8 cellular contexts compared by ENCODE assay signal in the genomic region with DNA sequence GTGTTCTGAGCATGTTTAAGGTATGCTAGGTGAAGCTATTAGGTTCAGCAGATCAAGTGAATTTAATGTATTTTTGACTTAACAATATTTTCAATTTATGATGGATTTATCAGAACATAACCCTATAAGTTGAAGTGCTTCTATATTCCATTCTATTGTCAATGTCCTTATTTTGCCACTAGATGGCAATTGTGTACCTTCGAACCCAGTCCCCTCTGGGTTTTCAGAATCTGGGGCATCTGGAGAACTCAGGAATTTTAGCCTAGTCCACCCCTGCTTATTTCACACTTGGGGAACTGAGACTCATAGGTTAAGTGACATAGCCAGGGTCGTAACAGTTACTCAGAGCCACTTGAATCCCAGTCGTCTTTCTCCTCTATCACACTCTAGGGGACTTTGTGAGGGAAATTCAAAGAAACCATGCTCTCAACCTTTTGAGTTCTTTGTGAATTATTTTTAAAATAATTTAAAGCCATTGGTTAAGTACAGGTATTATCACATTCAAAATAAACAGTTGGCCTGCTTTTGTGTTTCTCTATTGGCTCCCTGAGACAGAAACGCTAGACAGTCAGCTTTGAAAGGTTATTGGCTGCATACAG.
DNase-seq lines count a peak whose midpoint lies in the region; ATAC-seq, FAIRE-seq and TF ChIP-seq lines count a peak whose summit lies in the region.

No MANE protein-coding gene starts in this region.

- no peak overlapping the region; a peak in 1 of 4 replicates for H3K4me3 ChIP-seq in SK-N-SH (ENCODE audit: low read depth in 2 of 2, low read length in 1 of 2)

- no peaks in the 10 kb centered on the region for H4K20me1 ChIP-seq in SK-N-SH (ENCODE audit: insufficient read depth)

- no peak overlapping the region for H3K4me2 ChIP-seq in SK-N-SH

- no peak for TF ChIP-seq EP300 in SK-N-SH (IDR thresholded peaks at IDR 0.05; ENCODE audit: borderline replicate concordance in 1 of 2, low read depth in 1 of 2, low read length in 1 of 2)

- POLR2A ChIA-PET in SK-N-SH (lab: Yijun Ruan, JAX): no interaction called here

- DNase-seq in GM03348 (ENCODE audit: low spot score) (peak; percentile 78), KBM-7 (peak; percentile 27), SK-N-SH (peak; percentile 75), frontal cortex (ENCODE audit: low spot score in 2 of 2) (peak; percentile 28 to 45), pons (ENCODE audit: low spot score) (peak; percentile 76)

- WGBS in SK-N-SH (ENCODE audit: low lambda C conversion rate): 56% methylated on average over 4 of the region's 4 CpGs

- no peaks in the 10 kb centered on the region for H3K9me2 ChIP-seq in SK-N-SH

- no peak overlapping the region for H2AFZ ChIP-seq in SK-N-SH (ENCODE audit: low read depth)

- FAIRE-seq in frontal cortex (lab: Jason Lieb, UNC): peak; percentile 96

- no peaks in the 10 kb centered on the region; a peak in 2 of 4 replicates for H3K4me1 ChIP-seq in SK-N-SH (ENCODE audit: control insufficient read depth in 1 of 2, insufficient read depth in 2 of 2, low read depth in 1 of 2, low read length in 1 of 2)

- no peaks in the 10 kb centered on the region for H3K9me3 ChIP-seq in SK-N-SH

- peak; percentile 100 for TF ChIP-seq RAD21 in SK-N-SH (IDR thresholded peaks at IDR 0.05; ENCODE audit: low read length)

- no peaks in the 10 kb centered on the region for H3F3A ChIP-seq in SK-N-SH (replicated peaks; ENCODE audit: insufficient read depth)

- peak; percentile 98 for TF ChIP-seq CTCF in SK-N-SH (IDR thresholded peaks at IDR 0.05)

- no peaks in the 10 kb centered on the region for H3K79me2 ChIP-seq in SK-N-SH (ENCODE audit: insufficient read depth)

- H3K36me3 ChIP-seq in SK-N-SH (replicated peaks in 1 of 2; ENCODE audit: control insufficient read depth in 1 of 2, insufficient read depth in 2 of 2, low read length in 1 of 2): peaks cover 0 to 12% of the 10 kb centered on the region in 2 experiments

- no peak overlapping the region for H3K27ac ChIP-seq in SK-N-SH (ENCODE audit: low read depth in 2 of 2, low read length in 1 of 2)

- CTCF ChIA-PET in SK-N-SH (lab: Yijun Ruan, JAX): interaction anchor here (0.6 to 7.6 kb wide), 42 partner anchors 10 to 887 kb away, joined by 3 to 75 read pairs (median 4); no protein-coding TSS in a partner anchor

- TF ChIP-seq POLR2A in GM18505 (IDR thresholded peaks at IDR 0.05; ENCODE audit: borderline replicate concordance, extremely low read depth, insufficient read depth, insufficient read length): no peak

- ATAC-seq in HG03460 (IDR thresholded peaks at IDR 0.05; ENCODE audit: unreplicated experiment) (no peak), HG03521 (IDR thresholded peaks at IDR 0.05; ENCODE audit: unreplicated experiment) (no peak), GM18505 (IDR thresholded peaks at IDR 0.05; ENCODE audit: unreplicated experiment) (no peak)

- in situ Hi-C loops in KBM-7 (cut with MboI; ENCODE audit: low pct_unique_long_range_greater_than_20kb, low sequenced_read_pairs): no loop called here

- no peak overlapping the region for H3K9ac ChIP-seq in SK-N-SH

- no peaks in the 10 kb centered on the region for H3K27me3 ChIP-seq in SK-N-SH (ENCODE audit: insufficient read depth)

TF ChIP-seq in SK-N-SH, 30 proteins besides CTCF, POLR2A, EP300 and RAD21:
- no peak for TF ChIP-seq YY1 (IDR thresholded peaks at IDR 0.05; ENCODE audit: low read depth)
- TF ChIP-seq TEAD4 (IDR thresholded peaks at IDR 0.05; ENCODE audit: borderline replicate concordance, insufficient read depth): 0 out of 2 replicates have a peak, but pooled peaks have one; percentile 21
- TF ChIP-seq SMC3 (IDR thresholded peaks at IDR 0.05; ENCODE audit: low read depth, low read length): peak; percentile 97

Comparison
In these comparisons a context has a peak if more than half of its experiments do, and no peak if none do; other contexts are left out.
1. DNase-seq: peak in every context shown above with its lines; median percentile 78 in GM03348; 76 in pons; 75 in SK-N-SH; 36 in frontal cortex; 27 in KBM-7.